ENCODE assay signal across 8 cellular contexts in the genomic region with DNA sequence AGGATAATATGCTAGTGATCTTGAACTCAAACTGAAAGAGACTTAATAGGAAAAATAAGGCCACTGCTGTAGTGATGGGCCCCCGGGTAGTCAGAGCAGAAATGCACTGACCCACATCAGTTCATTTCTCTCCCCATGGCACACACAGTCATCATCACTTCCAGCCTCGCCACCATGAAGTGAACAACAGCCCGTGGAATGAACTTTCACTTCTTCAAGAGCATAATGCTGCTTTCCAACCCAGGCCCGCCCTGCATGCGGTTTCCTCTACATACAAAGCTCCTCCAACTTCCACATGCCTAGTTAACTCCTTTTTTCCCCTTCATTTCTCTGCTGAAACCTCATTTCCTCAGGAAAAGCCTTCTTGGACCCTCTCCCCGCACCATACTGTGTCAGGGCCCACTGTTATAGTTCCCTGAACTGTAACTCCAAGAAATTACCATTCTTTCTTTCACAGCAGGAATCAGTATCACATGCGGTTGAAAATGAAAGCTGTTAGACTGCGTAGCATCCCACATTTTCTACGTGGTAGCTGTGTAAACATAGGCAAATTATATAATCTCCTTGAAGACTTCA.
DNase-seq lines count a peak whose midpoint lies in the region; ATAC-seq and TF ChIP-seq lines count a peak whose summit lies in the region.

No MANE protein-coding gene starts in this region.

- H3K36me3 ChIP-seq in MM.1S (replicated peaks; ENCODE audit: insufficient read depth, low read length) = no peaks in the 10 kb centered on the region

- peak; percentile 49 for DNase-seq in GM04503 (ENCODE audit: low read depth)
- peak; percentile 45 for DNase-seq in MM.1S
- peak; percentile 66 for DNase-seq in activated T-cell treated with anti-CD3 and anti-CD28 coated beads, Interleukin-2, amount 50 U/mL, for 24 hours
- peak; percentile 80 for DNase-seq in cardiac septum (ENCODE audit: low spot score)
- DNase-seq in stimulated activated CD4-positive, alpha-beta T cell treated with anti-CD3 and anti-CD28 coated beads, Interleukin-12 subunit alpha, Interleukin-12 subunit beta, amount 100 ng/mL, for 24 hours (ENCODE audit: low read depth in 2 of 2) = peak; percentile 6 to 36
- DNase-seq in D341Med (ENCODE audit: low spot score) = no peak
- DNase-seq in GF-D8 (lab: John Stamatoyannopoulos, UW) = no peak

- H3K4me1 ChIP-seq in MM.1S (ENCODE audit: low read length) = peaks cover 4% of the 10 kb centered on the region; the same call in 1 of the 2 replicates

- intact Hi-C loops in cardiac septum (cut with DNase I) = no loop called here

- peaks cover 13% of the 10 kb centered on the region for H3K27me3 Mint-ChIP-seq in activated T-cell treated with anti-CD3 and anti-CD28 coated beads, Interleukin-2, amount 50 U/mL, for 24 hours

- H3K9me2 ChIP-seq in MM.1S (replicated peaks; ENCODE audit: insufficient read depth, low read length) = no peaks in the 10 kb centered on the region

- H3K4me1 Mint-ChIP-seq in activated T-cell treated with anti-CD3 and anti-CD28 coated beads, Interleukin-2, amount 50 U/mL, for 24 hours (ENCODE audit: low read depth) = peaks cover 31% of the 10 kb centered on the region

- TF ChIP-seq CTCF in MM.1S (IDR thresholded peaks at IDR 0.05; ENCODE audit: low read length) = no peak

- no peaks in the 10 kb centered on the region for H3K79me2 ChIP-seq in MM.1S (ENCODE audit: low read length)

- H2AFZ ChIP-seq in MM.1S (ENCODE audit: low read length) = peak overlapping the region; percentile 33; the same call in 1 of the 2 replicates

- ATAC-seq in GM21825 (IDR thresholded peaks at IDR 0.05; ENCODE audit: unreplicated experiment) = peak; percentile 70

- no peaks in the 10 kb centered on the region for H4K20me1 ChIP-seq in MM.1S (ENCODE audit: insufficient read depth, low read length)

- H3K9me3 ChIP-seq in MM.1S (replicated peaks; ENCODE audit: insufficient read depth, low read length) = no peaks in the 10 kb centered on the region

- no peak overlapping the region for H3K27ac Mint-ChIP-seq in activated T-cell treated with anti-CD3 and anti-CD28 coated beads, Interleukin-2, amount 50 U/mL, for 24 hours

- H3F3A ChIP-seq in MM.1S (ENCODE audit: insufficient read depth, low read length) = no peaks in the 10 kb centered on the region

- no peak overlapping the region for H3K4me3 Mint-ChIP-seq in activated T-cell treated with anti-CD3 and anti-CD28 coated beads, Interleukin-2, amount 50 U/mL, for 24 hours

- H3K27me3 ChIP-seq in MM.1S (replicated peaks; ENCODE audit: insufficient read depth, low read length) = peaks cover 4% of the 10 kb centered on the region; the same call in 1 of the 2 replicates

- H3K9me3 Mint-ChIP-seq in activated T-cell treated with anti-CD3 and anti-CD28 coated beads, Interleukin-2, amount 50 U/mL, for 24 hours = no peaks in the 10 kb centered on the region

- H3K36me3 Mint-ChIP-seq in activated T-cell treated with anti-CD3 and anti-CD28 coated beads, Interleukin-2, amount 50 U/mL, for 24 hours (ENCODE audit: low read depth) = no peaks in the 10 kb centered on the region

- no peak overlapping the region for H3K9ac ChIP-seq in MM.1S (ENCODE audit: low read length)

- H3K27ac ChIP-seq in MM.1S (ENCODE audit: low read length) = no peak overlapping the region

- peak overlapping the region; percentile 69 for H3K4me2 ChIP-seq in MM.1S (ENCODE audit: low read depth, low read length)

- H3K4me3 ChIP-seq in MM.1S (ENCODE audit: low read length) = peak overlapping the region; percentile 64

Comparison
In these comparisons a context has a peak if more than half of its experiments do, and no peak if none do; other contexts are left out.
1. DNase-seq: peak in GM04503 (single experiment), MM.1S (single experiment), activated T-cell treated with anti-CD3 and anti-CD28 coated beads, Interleukin-2, amount 50 U/mL, for 24 hours (single experiment), cardiac septum (single experiment) and stimulated activated CD4-positive, alpha-beta T cell treated with anti-CD3 and anti-CD28 coated beads, Interleukin-12 subunit alpha, Interleukin-12 subunit beta, amount 100 ng/mL, for 24 hours (2 of 2); none in D341Med (single experiment) and GF-D8 (single experiment).